ENCODE assay signal across 9 cellular contexts in genomic region chrX:56788717-56789122, GRCh38. TPM values are rescaled to one million over a fixed set of nuclear protein-coding genes. Genes with fewer than 3 reads are reported as not detected.
DNase-seq lines count a peak whose midpoint lies in the region; ATAC-seq and TF ChIP-seq lines count a peak whose summit lies in the region.
"Had no signal": no experiment of that assay in that cellular context is flagged by ENCODE, and none has a peak within 500 bp of the region (broad histone marks: within the 10 kb centered on the region; RNA-seq: fewer than 3 reads in every experiment).

No MANE protein-coding gene starts in this region.

- H3K27me3 Mint-ChIP-seq in natural killer cell treated with Interleukin-12 subunit alpha and Interleukin-12 subunit beta and Interleukin-15 and Interleukin-18, amount 100 ng/mL, for 72 hours = no peaks in the 10 kb centered on the region

- peak overlapping the region in 1 of 2 donors; percentile 46 for H3K4me3 ChIP-seq in ascending aorta

- no peaks in the 10 kb centered on the region for H3K36me3 ChIP-seq in ascending aorta

- DNase-seq in ascending aorta (ENCODE audit: low spot score in 2 of 2) = peak in 1 of 2 donors; percentile 71
- DNase-seq in natural killer cell treated with Interleukin-12 subunit alpha and Interleukin-12 subunit beta and Interleukin-15 and Interleukin-18, amount 100 ng/mL, for 72 hours (ENCODE audit: low spot score) = peak; percentile 29
- DNase-seq in dermis blood vessel endothelial cell = no peak
- DNase-seq in DMS153 treated with DMSO at 0.1 percent for 48 hours (lab: John Stamatoyannopoulos, UW; ENCODE audit: unreplicated experiment) = no peak
- no peak for DNase-seq in NCI-H1436 (lab: John Stamatoyannopoulos, UW)
- no peak for DNase-seq in T-helper 1 cell
- DNase-seq: amniotic stem cell had no signal

- no peaks in the 10 kb centered on the region for H3K9me3 ChIP-seq in ascending aorta

- ATAC-seq in GM18502 (IDR thresholded peaks at IDR 0.05; ENCODE audit: poor library complexity, unreplicated experiment) (peak; percentile 73), HG03135 (IDR thresholded peaks at IDR 0.05; ENCODE audit: unreplicated experiment) (peak; percentile 51)
- peak in 1 of 2 donors; percentile 46 for ATAC-seq in natural killer cell treated with Interleukin-12 subunit alpha and Interleukin-12 subunit beta and Interleukin-15 and Interleukin-18, amount 100 ng/mL, for 72 hours

- peak; percentile 5 to 46 (median 21) for TF ChIP-seq CTCF in ascending aorta (IDR thresholded peaks at IDR 0.05)

- H3K36me3 Mint-ChIP-seq in natural killer cell treated with Interleukin-12 subunit alpha and Interleukin-12 subunit beta and Interleukin-15 and Interleukin-18, amount 100 ng/mL, for 72 hours = no peaks in the 10 kb centered on the region

- no peaks in the 10 kb centered on the region for H3K4me1 ChIP-seq in ascending aorta

- H3K27me3 ChIP-seq in ascending aorta = no peaks in the 10 kb centered on the region

- no peak overlapping the region for H3K4me3 Mint-ChIP-seq in natural killer cell treated with Interleukin-12 subunit alpha and Interleukin-12 subunit beta and Interleukin-15 and Interleukin-18, amount 100 ng/mL, for 72 hours

- H3K4me1 Mint-ChIP-seq in natural killer cell treated with Interleukin-12 subunit alpha and Interleukin-12 subunit beta and Interleukin-15 and Interleukin-18, amount 100 ng/mL, for 72 hours (ENCODE audit: low read depth in 2 of 2) = peaks cover 23 to 28% of the 10 kb centered on the region in 2 donors

- H3K27ac ChIP-seq in ascending aorta = peak overlapping the region in 1 of 2 donors; percentile 49

- H3K9me3 Mint-ChIP-seq in natural killer cell treated with Interleukin-12 subunit alpha and Interleukin-12 subunit beta and Interleukin-15 and Interleukin-18, amount 100 ng/mL, for 72 hours = no peaks in the 10 kb centered on the region

- intact Hi-C loops in ascending aorta (cut with DNase I) = no loop called here

- H3K27ac Mint-ChIP-seq in natural killer cell treated with Interleukin-12 subunit alpha and Interleukin-12 subunit beta and Interleukin-15 and Interleukin-18, amount 100 ng/mL, for 72 hours = no peak overlapping the region

RNA-seq across cellular contexts. Expression of gene NBDY, which starts 59.7 kb away (rescaled TPM):
- total RNA-seq in ascending aorta = 15.4 TPM
- 10 to 100 TPM; 12.7 to 35.3 TPM for total RNA-seq in natural killer cell treated with Interleukin-12 subunit alpha and Interleukin-12 subunit beta and Interleukin-15 and Interleukin-18, amount 100 ng/mL, for 72 hours
- 5.3 and 6.2 TPM in 2 replicates for total RNA-seq in dermis blood vessel endothelial cell
